1 cellular context compared by ENCODE assay signal in genomic region chr12:71552728-71553501, GRCh38.
A peak's percentile ranks its signal among the peaks of the same experiment; 100 is the strongest.
TF ChIP-seq lines count a peak whose summit lies in the region.

No MANE protein-coding gene starts in this region.

TF ChIP-seq in HepG2, 621 proteins besides CTCF, POLR2A, EP300 and RAD21 (continued from another document and continues in another):
- TF ChIP-seq ZGPAT (CRISPR knock-in tag; IDR thresholded peaks at IDR 0.05) (peak; percentile 87), ZFP1 (CRISPR knock-in tag; IDR thresholded peaks at IDR 0.05) (peak; percentile 53; the same call in 1 of the 2 replicates), HNRNPH1 (optimal IDR thresholded peaks at IDR 0.05; ENCODE audit: low read depth, low read length) (no peak), GTF2F1 (IDR thresholded peaks at IDR 0.05; ENCODE audit: low read length) (no peak), ZNF318 (CRISPR knock-in tag; IDR thresholded peaks at IDR 0.05) (no peak), SOX5 (CRISPR knock-in tag; IDR thresholded peaks at IDR 0.05; ENCODE audit: borderline replicate concordance) (peak; percentile 92), ZEB1 (IDR thresholded peaks at IDR 0.05; ENCODE audit: insufficient replicate concordance, low read depth) (peak; percentile 68), ZSCAN30 (CRISPR knock-in tag; IDR thresholded peaks at IDR 0.05) (peak; percentile 31; the same call in 1 of the 2 replicates), ZNF691 (CRISPR knock-in tag; IDR thresholded peaks at IDR 0.05; ENCODE audit: borderline replicate concordance, low read depth) (0 out of 2 replicates have a peak, but pooled peaks have one; percentile 39), PITX1 (CRISPR knock-in tag; IDR thresholded peaks at IDR 0.05) (peak; percentile 86), SIN3B (IDR thresholded peaks at IDR 0.05; ENCODE audit: low read length) (no peak), ZHX1 (CRISPR knock-in tag; IDR thresholded peaks at IDR 0.05; ENCODE audit: low read depth) (0 out of 2 replicates have a peak, but pooled peaks have one; percentile 35), ZBTB25 (CRISPR knock-in tag; IDR thresholded peaks at IDR 0.05) (peak; percentile 77; the same call in 1 of the 2 replicates), MEIS1 (CRISPR knock-in tag; IDR thresholded peaks at IDR 0.05; ENCODE audit: borderline replicate concordance) (0 out of 2 replicates have a peak, but pooled peaks have one; percentile 29), PRMT3 (CRISPR knock-in tag; IDR thresholded peaks at IDR 0.05; ENCODE audit: borderline replicate concordance, low read depth) (no peak), HNRNPK (IDR thresholded peaks at IDR 0.05; ENCODE audit: low read depth, low read length, poor library complexity, severe bottlenecking) (no peak), GFI1 (CRISPR knock-in tag; IDR thresholded peaks at IDR 0.05; ENCODE audit: borderline replicate concordance) (peak; percentile 84), RORA (CRISPR knock-in tag; IDR thresholded peaks at IDR 0.05) (peak; percentile 79; the same call in 1 of the 2 replicates), REST (IDR thresholded peaks at IDR 0.05; ENCODE audit: borderline replicate concordance in 1 of 2, low read depth in 1 of 2, low read length in 2 of 2) (peak in 1 of 2 experiments; percentile 78; a peak in 2 of 4 replicates), ZZZ3 (CRISPR knock-in tag; IDR thresholded peaks at IDR 0.05; ENCODE audit: borderline replicate concordance) (no peak), TCF7L2 (IDR thresholded peaks at IDR 0.05; ENCODE audit: low read depth, low read length) (peak; percentile 77), RBFOX2 (IDR thresholded peaks at IDR 0.05; ENCODE audit: low read depth, low read length) (no peak), RBM22 (optimal IDR thresholded peaks at IDR 0.05; ENCODE audit: low read length) (peak; percentile 91), SUZ12 (IDR thresholded peaks at IDR 0.05; ENCODE audit: low read depth, low read length) (no peak), NFIB (CRISPR knock-in tag; IDR thresholded peaks at IDR 0.05; ENCODE audit: borderline replicate concordance) (no peak), MBD4 (IDR thresholded peaks at IDR 0.05; ENCODE audit: borderline replicate concordance, low read length) (peak; percentile 73), ZNF484 (CRISPR knock-in tag; IDR thresholded peaks at IDR 0.05; ENCODE audit: borderline replicate concordance, low read depth) (no peak), ZNF224 (CRISPR knock-in tag; IDR thresholded peaks at IDR 0.05) (no peak), ZNF251 (CRISPR knock-in tag; IDR thresholded peaks at IDR 0.05) (no peak), TEAD3 (CRISPR knock-in tag; optimal IDR thresholded peaks at IDR 0.05; ENCODE audit: borderline replicate concordance) (peak; percentile 97), CENPX (CRISPR knock-in tag; IDR thresholded peaks at IDR 0.05) (0 out of 2 replicates have a peak, but pooled peaks have one; percentile 75), RERE (CRISPR knock-in tag; IDR thresholded peaks at IDR 0.05; ENCODE audit: low read depth) (peak; percentile 89; the same call in 1 of the 2 replicates), ZNF205 (CRISPR knock-in tag; IDR thresholded peaks at IDR 0.05) (peak; percentile 46; the same call in 1 of the 2 replicates)
